ENCODE assay signal across 11 cellular contexts in the genomic region with DNA sequence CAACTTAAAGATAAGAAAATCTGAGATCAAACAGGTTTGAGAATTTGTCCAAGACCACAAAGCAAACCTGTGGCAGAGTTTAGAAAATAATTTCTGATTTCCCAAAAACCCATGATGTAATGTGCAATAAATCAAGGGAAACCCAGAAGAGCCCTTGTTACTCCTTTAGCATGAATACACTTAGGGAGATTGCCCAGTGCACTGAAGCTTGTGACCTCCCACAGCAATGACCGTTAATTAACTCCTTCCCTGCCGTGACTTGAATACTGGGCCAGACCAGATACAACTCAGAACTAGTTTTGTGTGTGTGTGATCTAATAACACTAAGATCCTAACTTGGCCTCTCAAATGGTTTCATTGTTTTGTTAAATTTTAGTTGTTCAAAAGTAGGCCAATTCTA. TPM values are rescaled to one million over a fixed set of nuclear protein-coding genes. Genes with fewer than 3 reads are reported as not detected.
DNase-seq lines count a peak whose midpoint lies in the region; ATAC-seq lines count a peak whose summit lies in the region.
"Had no signal": no experiment of that assay in that cellular context is flagged by ENCODE, and none has a peak within 500 bp of the region (broad histone marks: within the 10 kb centered on the region; RNA-seq: fewer than 3 reads in every experiment).

No MANE protein-coding gene starts in this region.

- H3K36me3 Mint-ChIP-seq in CD4-positive, CD25-positive, alpha-beta regulatory T cell, result peaks cover 6% of the 10 kb centered on the region
- H3K36me3 Mint-ChIP-seq in naive thymus-derived CD4-positive, alpha-beta T cell, result peaks cover 0 to 13% (median 5%) of the 10 kb centered on the region in 5 donors

- POLR2A ChIA-PET in naive thymus-derived CD4-positive, alpha-beta T cell (lab: Charles Lee), result interaction anchor here (0.7 kb wide), 1 partner anchor 97 kb away, joined by 3 read pairs; no protein-coding TSS in a partner anchor

- H3F3A ChIP-seq in GM23248 (ENCODE audit: insufficient read depth), result peaks cover 7% of the 10 kb centered on the region

- H3K4me3 Mint-ChIP-seq in CD4-positive, CD25-positive, alpha-beta regulatory T cell, result peak overlapping the region; percentile 84 to 93 (median 90)
- H3K4me3 Mint-ChIP-seq in naive thymus-derived CD4-positive, alpha-beta T cell, result peak overlapping the region; percentile 57 to 93 (median 88)

- H3K4me1 Mint-ChIP-seq in CD4-positive, CD25-positive, alpha-beta regulatory T cell, result peaks cover 6 to 35% (median 26%) of the 10 kb centered on the region in 4 donors
- peaks cover 17 to 40% (median 32%) of the 10 kb centered on the region in 7 donors for H3K4me1 Mint-ChIP-seq in naive thymus-derived CD4-positive, alpha-beta T cell

- H3K79me2 ChIP-seq in GM23248 (ENCODE audit: insufficient read depth), result peaks cover 58% of the 10 kb centered on the region

- no peaks in the 10 kb centered on the region for H4K20me1 ChIP-seq in GM23248 (ENCODE audit: insufficient read depth)

- 0 out of 2 replicates have a peak overlapping the region, but pooled peaks have one; percentile 83 for H3K9ac ChIP-seq in GM23248

- no peak for DNase-seq in CD4-positive, CD25-positive, alpha-beta regulatory T cell
- peak; percentile 54 for DNase-seq in GM23248
- DNase-seq in astrocyte of the hippocampus (ENCODE audit: low read depth, low spot score), result peak; percentile 35
- DNase-seq in naive thymus-derived CD4-positive, alpha-beta T cell, result no peak
- DNase-seq in NCI-H128 (lab: John Stamatoyannopoulos, UW; ENCODE audit: unreplicated experiment), result no peak
- DNase-seq in SIG-M5 (lab: John Stamatoyannopoulos, UW), result no peak
- DNase-seq: activated gamma-delta T cell, esophagus squamous epithelium, NCI-H1105 had no signal

- WGBS in GM23248 (ENCODE audit: low coverage in 1 of 2, low lambda C conversion rate in 2 of 2, missing lambda C conversion rate in 2 of 2), 2 experiments, result 15 to 27% methylated on average over 2 of the region's 2 CpGs

- H3K27me3 ChIP-seq in CD4-positive, CD25-positive, alpha-beta regulatory T cell (ENCODE audit: control insufficient read depth, insufficient read depth, low read length), result no peaks in the 10 kb centered on the region
- no peaks in the 10 kb centered on the region for H3K27me3 ChIP-seq in GM23248 (replicated peaks; ENCODE audit: insufficient read depth)
- no peaks in the 10 kb centered on the region for H3K27me3 ChIP-seq in naive thymus-derived CD4-positive, alpha-beta T cell (ENCODE audit: control insufficient read depth in 2 of 2, insufficient read depth in 2 of 2, low read length in 2 of 2)
- H3K27me3 ChIP-seq: esophagus squamous epithelium, SJSA1 had no signal

- CTCF ChIA-PET in naive thymus-derived CD4-positive, alpha-beta T cell (lab: Charles Lee), result no interaction called here

- no peak overlapping the region for H2AFZ ChIP-seq in GM23248

- intact Hi-C loops in naive thymus-derived CD4-positive, alpha-beta T cell (cut with micrococcal nuclease), result loop anchor here in 1 of 2 donors (5.0 kb wide), 3 partner anchors 58 to 247 kb away; partner anchors contain the start of gene QRICH1

- H3K9me2 ChIP-seq in GM23248 (ENCODE audit: insufficient read depth), result no peaks in the 10 kb centered on the region

- peak overlapping the region; percentile 95 for H3K4me2 ChIP-seq in GM23248 (ENCODE audit: unreplicated experiment)

- no peak for ATAC-seq in CD4-positive, CD25-positive, alpha-beta regulatory T cell (ENCODE audit: low read depth in 2 of 2)
- no peak for ATAC-seq in naive thymus-derived CD4-positive, alpha-beta T cell
- no peak for ATAC-seq in GM18502 (IDR thresholded peaks at IDR 0.05; ENCODE audit: poor library complexity, unreplicated experiment)

- no peaks in the 10 kb centered on the region for H3K9me3 ChIP-seq in CD4-positive, CD25-positive, alpha-beta regulatory T cell (ENCODE audit: control insufficient read depth in 2 of 2, low read length in 2 of 2)
- H3K9me3 ChIP-seq in GM23248 (ENCODE audit: low read depth), result no peaks in the 10 kb centered on the region
- H3K9me3 ChIP-seq in naive thymus-derived CD4-positive, alpha-beta T cell (ENCODE audit: control insufficient read depth in 2 of 3, low read length in 3 of 3), result no peaks in the 10 kb centered on the region
- H3K9me3 ChIP-seq: esophagus squamous epithelium, SJSA1 had no signal

- peaks cover 26% of the 10 kb centered on the region for H3K4me1 ChIP-seq in CD4-positive, CD25-positive, alpha-beta regulatory T cell (ENCODE audit: control insufficient read depth, insufficient read depth, low read length, poor library complexity, severe bottlenecking)
- peaks cover 21% of the 10 kb centered on the region for H3K4me1 ChIP-seq in GM23248 (ENCODE audit: insufficient read depth)
- peaks cover 15 to 21% of the 10 kb centered on the region in 2 donors for H3K4me1 ChIP-seq in naive thymus-derived CD4-positive, alpha-beta T cell (ENCODE audit: control insufficient read depth in 2 of 2, insufficient read depth in 2 of 2, low read length in 2 of 2)

- H3K36me3 ChIP-seq in CD4-positive, CD25-positive, alpha-beta regulatory T cell (ENCODE audit: control insufficient read depth, insufficient read depth, low read length), result no peaks in the 10 kb centered on the region
- H3K36me3 ChIP-seq in GM23248 (ENCODE audit: low read depth), result no peaks in the 10 kb centered on the region
- H3K36me3 ChIP-seq in naive thymus-derived CD4-positive, alpha-beta T cell (ENCODE audit: control insufficient read depth in 2 of 3, insufficient read depth in 3 of 3, low read length in 3 of 3), result peaks cover 0 to 7% (median 0%) of the 10 kb centered on the region in 3 experiments
- H3K36me3 ChIP-seq: esophagus squamous epithelium had no signal

- in situ Hi-C loops in GM23248 (cut with MboI), result no loop called here

- H3K27ac ChIP-seq in CD4-positive, CD25-positive, alpha-beta regulatory T cell (ENCODE audit: insufficient read depth, low read length, poor library complexity, severe bottlenecking), result no peak overlapping the region
- no peak overlapping the region for H3K27ac ChIP-seq in GM23248
- no peak overlapping the region for H3K27ac ChIP-seq in naive thymus-derived CD4-positive, alpha-beta T cell (ENCODE audit: low read depth, low read length)
- H3K27ac ChIP-seq: esophagus squamous epithelium, SJSA1 had no signal

- H3K27ac Mint-ChIP-seq in CD4-positive, CD25-positive, alpha-beta regulatory T cell, result peak overlapping the region in 2 of 3 donors; percentile 9 to 56
- peak overlapping the region in 5 of 9 donors; percentile 25 to 76 (median 32) for H3K27ac Mint-ChIP-seq in naive thymus-derived CD4-positive, alpha-beta T cell

- H3K9me3 Mint-ChIP-seq in CD4-positive, CD25-positive, alpha-beta regulatory T cell, result no peaks in the 10 kb centered on the region
- no peaks in the 10 kb centered on the region for H3K9me3 Mint-ChIP-seq in naive thymus-derived CD4-positive, alpha-beta T cell

- no peaks in the 10 kb centered on the region for H3K27me3 Mint-ChIP-seq in CD4-positive, CD25-positive, alpha-beta regulatory T cell
- H3K27me3 Mint-ChIP-seq in naive thymus-derived CD4-positive, alpha-beta T cell, result no peaks in the 10 kb centered on the region

- H3K4me3 ChIP-seq in CD4-positive, CD25-positive, alpha-beta regulatory T cell (ENCODE audit: low read depth, low read length), result peak overlapping the region; percentile 47
- peak overlapping the region; percentile 77 for H3K4me3 ChIP-seq in GM23248
- H3K4me3 ChIP-seq in naive thymus-derived CD4-positive, alpha-beta T cell (ENCODE audit: low read length), result no peak overlapping the region
- H3K4me3 ChIP-seq: SJSA1 had no signal

RNA-seq across cellular contexts. Expression of gene PRKAR2A, which starts 2.5 kb away (rescaled TPM):
- total RNA-seq in CD4-positive, CD25-positive, alpha-beta regulatory T cell, result 29.3 TPM
- polyA plus RNA-seq in CD4-positive, CD25-positive, alpha-beta regulatory T cell, result 10 to 100 TPM; 13.4 to 15.3 (median 14.3) TPM
- 26.8 and 29.3 TPM in 2 replicates for total RNA-seq in GM23248 (2014; rRNA removed; shearing (Covaris generic))
- polyA plus RNA-seq in GM23248 (2016; fragmentation: Nextera tagmentation; extraction: Ambion mirVana), result 11.8 and 12.2 TPM in 2 replicates
- total RNA-seq in naive thymus-derived CD4-positive, alpha-beta T cell, result 10 to 100 TPM; 25.9 to 45.1 (median 38.9) TPM
- 10 to 100 TPM; 10.3 to 12.5 TPM for polyA plus RNA-seq in naive thymus-derived CD4-positive, alpha-beta T cell

RNA-seq across cellular contexts. Expression of gene SLC25A20, which starts 53.5 kb away (rescaled TPM):
- 8.0 TPM for total RNA-seq in CD4-positive, CD25-positive, alpha-beta regulatory T cell
- 10 to 100 TPM; 21.5 to 32.6 (median 25.4) TPM for polyA plus RNA-seq in CD4-positive, CD25-positive, alpha-beta regulatory T cell
- total RNA-seq in GM23248 (2014; rRNA removed; shearing (Covaris generic)), result 22.0 and 26.2 TPM in 2 replicates
- 20.3 and 21.0 TPM in 2 replicates for polyA plus RNA-seq in GM23248 (2016; fragmentation: Nextera tagmentation; extraction: Ambion mirVana)
- total RNA-seq in naive thymus-derived CD4-positive, alpha-beta T cell, result 10 to 100 TPM in 4 of 5 experiments, 1 to 10 TPM in 1; 6.6 to 27.3 (median 12.8) TPM
- 10 to 100 TPM; 15.7 to 19.4 TPM for polyA plus RNA-seq in naive thymus-derived CD4-positive, alpha-beta T cell

Comparison
In these comparisons a context has a peak if more than half of its experiments do, and no peak if none do; other contexts are left out.
1. DNase-seq: peak in GM23248 (single experiment) and astrocyte of the hippocampus (single experiment); none in CD4-positive, CD25-positive, alpha-beta regulatory T cell (0 of 3), naive thymus-derived CD4-positive, alpha-beta T cell (0 of 9), NCI-H128 (single experiment) and SIG-M5 (single experiment).